23 cellular contexts compared by ENCODE assay signal in genomic region chr7:23293500-23294073, GRCh38. TPM values are rescaled to one million over a fixed set of nuclear protein-coding genes. Genes with fewer than 3 reads are reported as not detected.
DNase-seq lines count a peak whose midpoint lies in the region; ATAC-seq, FAIRE-seq and TF ChIP-seq lines count a peak whose summit lies in the region.
"Had no signal": no experiment of that assay in that cellular context is flagged by ENCODE, and none has a peak within 500 bp of the region (broad histone marks: within the 10 kb centered on the region; RNA-seq: fewer than 3 reads in every experiment).

No MANE protein-coding gene starts in this region.

- DNase-seq in HuH-7 (ENCODE audit: low spot score) (peak; percentile 56), Panc1 (ENCODE audit: low read depth, low spot score) (no peak), keratinocyte (ENCODE audit: low read depth, low spot score) (no peak), progenitor cell of endocrine pancreas (ENCODE audit: low spot score, unreplicated experiment) (no peak), SJCRH30 (no peak)
- no peak for DNase-seq in naive thymus-derived CD8-positive, alpha-beta T cell
- DNase-seq: C1 segment of cervical spinal cord; CD8-positive, alpha-beta T cell; DMS53; GDM1; MV-4-11; NCI-H1105 treated with DMSO at 0.1 percent for 48 hours; NCI-H2171; NCI-H345; NCI-H526; RPMI8226; SHP77 treated with DMSO at 0.1 percent for 48 hours; SK-N-SH had no signal

- ATAC-seq in Panc1 (peak; percentile 52; the same call in 1 of the 2 replicates), GM21360 (IDR thresholded peaks at IDR 0.05; ENCODE audit: unreplicated experiment) (no peak)
- no peak for ATAC-seq in naive thymus-derived CD8-positive, alpha-beta T cell
- ATAC-seq in activated CD4-positive, CD25-positive, alpha-beta regulatory T cell treated with anti-CD3 and anti-CD28 coated beads, Interleukin-2, amount 50 U/mL, for 24 hours = no peak
- ATAC-seq: CD8-positive, alpha-beta T cell had no signal

- POLR2A ChIA-PET in Panc1 (lab: Charles Lee) = no interaction called here
- POLR2A ChIA-PET in naive thymus-derived CD8-positive, alpha-beta T cell (lab: Charles Lee) = no interaction called here

- no peak overlapping the region for H3K9ac ChIP-seq in keratinocyte (ENCODE audit: control insufficient read depth, extremely low read depth, insufficient read depth, low read length)
- H3K9ac ChIP-seq: KMS-11, SK-N-SH had no signal

- H3K36me3 ChIP-seq in Panc1 (ENCODE audit: control insufficient read depth, insufficient read depth, low read length) (no peaks in the 10 kb centered on the region), keratinocyte (ENCODE audit: control insufficient read depth in 2 of 2, extremely low read depth in 1 of 2, insufficient read depth in 2 of 2, low read length in 2 of 2) (no peaks in the 10 kb centered on the region), SJCRH30 (no peaks in the 10 kb centered on the region)

- H3K4me1 Mint-ChIP-seq in progenitor cell of endocrine pancreas (ENCODE audit: low read depth) = peaks cover 9% of the 10 kb centered on the region
- peaks cover under 1 to 19% (median 4%) of the 10 kb centered on the region in 4 donors for H3K4me1 Mint-ChIP-seq in naive thymus-derived CD8-positive, alpha-beta T cell

- peaks cover 4% of the 10 kb centered on the region for H3K9me3 Mint-ChIP-seq in progenitor cell of endocrine pancreas (ENCODE audit: low read depth)
- H3K9me3 Mint-ChIP-seq in naive thymus-derived CD8-positive, alpha-beta T cell = peaks cover 0 to 3% (median 0%) of the 10 kb centered on the region in 9 donors
- H3K9me3 Mint-ChIP-seq: CD8-positive, alpha-beta T cell had no signal

- dilution Hi-C loops in keratinocyte (cut with MboI; ENCODE audit: extremely low pct_ligation_motif_present, low sequenced_read_pairs) = no loop called here

- peak overlapping the region; percentile 24; the same call in 1 of the 2 replicates for H3K27ac ChIP-seq in Panc1 (ENCODE audit: low read length)
- no peak overlapping the region for H3K27ac ChIP-seq in keratinocyte (ENCODE audit: control insufficient read depth, insufficient read depth, low read length)
- H3K27ac ChIP-seq in SJCRH30 = no peak overlapping the region
- H3K27ac ChIP-seq: KMS-11 had no signal

- H3K4me3 Mint-ChIP-seq in progenitor cell of endocrine pancreas (ENCODE audit: low read depth) = no peak overlapping the region
- H3K4me3 Mint-ChIP-seq in naive thymus-derived CD8-positive, alpha-beta T cell = peak overlapping the region in 1 of 10 donors; percentile 20
- H3K4me3 Mint-ChIP-seq: CD8-positive, alpha-beta T cell had no signal

- no peaks in the 10 kb centered on the region for H3K9me3 ChIP-seq in Panc1 (ENCODE audit: control insufficient read depth, insufficient read depth, low read depth, low read length)
- no peaks in the 10 kb centered on the region for H3K9me3 ChIP-seq in keratinocyte (ENCODE audit: control insufficient read depth, low read depth, low read length)
- H3K9me3 ChIP-seq in SJCRH30 (replicated peaks) = no peaks in the 10 kb centered on the region
- H3K9me3 ChIP-seq: SK-N-SH had no signal

- TF ChIP-seq CTCF in Panc1 (IDR thresholded peaks at IDR 0.05) (no peak), keratinocyte (optimal IDR thresholded peaks at IDR 0.05 in 1 of 3, IDR thresholded peaks at IDR 0.05 in 1 of 3, conservative IDR thresholded peaks at IDR 0.05 in 1 of 3; ENCODE audit: extremely low read depth in 1 of 3, insufficient read depth in 2 of 3, low read length in 3 of 3) (no peak), progenitor cell of endocrine pancreas (IDR thresholded peaks at IDR 0.05; ENCODE audit: unreplicated experiment) (no peak)

- H3K9me1 ChIP-seq in keratinocyte (ENCODE audit: control insufficient read depth, extremely low read depth, insufficient read depth, low read length) = no peaks in the 10 kb centered on the region

- H3K4me1 ChIP-seq in Panc1 (ENCODE audit: control insufficient read depth, insufficient read depth, low read length) (peaks cover 13% of the 10 kb centered on the region), keratinocyte (ENCODE audit: control insufficient read depth, extremely low read depth, insufficient read depth, low read length) (peaks cover 12% of the 10 kb centered on the region), SJCRH30 (peaks cover 7% of the 10 kb centered on the region)

- no peaks in the 10 kb centered on the region for H3K79me2 ChIP-seq in keratinocyte (ENCODE audit: control insufficient read depth, insufficient read depth, low read length)

- H4K20me1 ChIP-seq in keratinocyte (ENCODE audit: control insufficient read depth, extremely low read depth, insufficient read depth, low read length) = no peaks in the 10 kb centered on the region

- H2AFZ ChIP-seq in keratinocyte (ENCODE audit: control insufficient read depth, low read length) = peak overlapping the region; percentile 15

- H3K27me3 Mint-ChIP-seq in progenitor cell of endocrine pancreas = peaks cover 8% of the 10 kb centered on the region
- peaks cover 0 to 5% (median 0%) of the 10 kb centered on the region in 5 donors for H3K27me3 Mint-ChIP-seq in naive thymus-derived CD8-positive, alpha-beta T cell

- no peaks in the 10 kb centered on the region for H3K36me3 Mint-ChIP-seq in progenitor cell of endocrine pancreas (ENCODE audit: insufficient read depth)
- no peaks in the 10 kb centered on the region for H3K36me3 Mint-ChIP-seq in naive thymus-derived CD8-positive, alpha-beta T cell
- H3K36me3 Mint-ChIP-seq: CD8-positive, alpha-beta T cell had no signal

- intact Hi-C loops in Panc1 (cut with micrococcal nuclease; ENCODE audit: unreplicated experiment) = no loop called here

- H3K27ac Mint-ChIP-seq in progenitor cell of endocrine pancreas = peak overlapping the region; percentile 45
- no peak overlapping the region for H3K27ac Mint-ChIP-seq in naive thymus-derived CD8-positive, alpha-beta T cell
- H3K27ac Mint-ChIP-seq: CD8-positive, alpha-beta T cell had no signal

- no TSS peak for BruUV-seq in Panc1 (replicated peaks; lab: Mats Ljungman, UMichigan)

- H3K27me3 ChIP-seq in Panc1 (ENCODE audit: control insufficient read depth, insufficient read depth, low read length) = no peaks in the 10 kb centered on the region
- no peaks in the 10 kb centered on the region for H3K27me3 ChIP-seq in keratinocyte (ENCODE audit: control insufficient read depth, extremely low read depth, insufficient read depth, low read length)
- no peaks in the 10 kb centered on the region for H3K27me3 ChIP-seq in SJCRH30

- no peak overlapping the region for H3K4me3 ChIP-seq in Panc1 (ENCODE audit: low read depth in 2 of 2, low read length in 2 of 2)
- no peak overlapping the region for H3K4me3 ChIP-seq in keratinocyte (ENCODE audit: control insufficient read depth in 2 of 3, extremely low read depth in 1 of 3, insufficient read depth in 2 of 3, low read depth in 1 of 3, low read length in 3 of 3)
- H3K4me3 ChIP-seq in SJCRH30 = no peak overlapping the region

- no peak for FAIRE-seq in keratinocyte (lab: Jason Lieb, UNC)
- FAIRE-seq: GM19239, H54 had no signal

- in situ Hi-C loops in Panc1 (cut with HindIII; ENCODE audit: low pct_unique_long_range_greater_than_20kb, low sequenced_read_pairs) = no loop called here

- CTCF ChIA-PET in Panc1 (lab: Charles Lee) = interaction anchor here (0.6 to 1.5 kb wide), 3 partner anchors 17 to 113 kb away, joined by 3 to 4 read pairs (median 4); no protein-coding TSS in a partner anchor

- H3K4me2 ChIP-seq in keratinocyte (ENCODE audit: control insufficient read depth, extremely low read depth, insufficient read depth, low read depth, low read length) = no peak overlapping the region
- H3K4me2 ChIP-seq: KMS-11, SK-N-SH had no signal

RNA-seq across cellular contexts. Expression of gene MALSU1, which starts 5.6 kb away (rescaled TPM):
- total RNA-seq in Panc1 (2021; ENCODE audit: unreplicated experiment) (111 TPM), progenitor cell of endocrine pancreas (47.2 and 50.4 TPM in 2 replicates)
- 100 TPM for polyA plus RNA-seq in Panc1 (2012; ENCODE audit: insufficient read length)
- polyA plus RNA-seq in keratinocyte = 34.2 to 67.8 TPM (median 43.1 TPM) in 3 replicates
- 26.3 TPM for polyA plus RNA-seq in keratinocyte (2011; ENCODE audit: low read depth)
- polyA plus RNA-seq in keratinocyte (2011; cell fraction: cytosol; rRNA removed) = 40.4 and 41.4 TPM in 2 replicates
- 22.0 and 31.2 TPM in 2 replicates for polyA plus RNA-seq in keratinocyte (2011; cell fraction: nucleus; rRNA removed)
- 54.0 and 55.1 TPM in 2 replicates for polyA plus RNA-seq in keratinocyte (2012; ENCODE audit: low replicate concordance)
- polyA minus RNA-seq in keratinocyte = 3.6 to 43.6 TPM (median 23.8 TPM) in 3 replicates
- polyA minus RNA-seq in keratinocyte (2011; cell fraction: cytosol; rRNA and poly(A)+ RNA removed) = 39.5 TPM
- polyA minus RNA-seq in keratinocyte (2011; cell fraction: nucleus; rRNA and poly(A)+ RNA removed) = 4.5 and 8.5 TPM in 2 replicates
- 10 to 100 TPM; 46.5 to 52.5 TPM for total RNA-seq in naive thymus-derived CD8-positive, alpha-beta T cell
- polyA plus RNA-seq in naive thymus-derived CD8-positive, alpha-beta T cell = 10 to 100 TPM; 47.6 to 71.6 (median 69.9) TPM
- total RNA-seq in SJCRH30 (2014; rRNA removed; shearing (Covaris generic)) = 86.7 and 89.2 TPM in 2 replicates

RNA-seq across cellular contexts. Expression of gene GPNMB, which starts 47.0 kb away (rescaled TPM):
- 2.1 TPM for total RNA-seq in Panc1 (2021; ENCODE audit: unreplicated experiment)
- polyA plus RNA-seq in Panc1 (2012; ENCODE audit: insufficient read length) = 0.92 TPM
- 44.5 to 412 TPM (median 142 TPM) in 3 replicates for polyA plus RNA-seq in keratinocyte
- polyA plus RNA-seq in keratinocyte (2011; ENCODE audit: low read depth) = 724 TPM
- 34.1 and 60.1 TPM in 2 replicates for polyA plus RNA-seq in keratinocyte (2011; cell fraction: cytosol; rRNA removed)
- polyA plus RNA-seq in keratinocyte (2011; cell fraction: nucleus; rRNA removed) = 414 and 470 TPM in 2 replicates
- polyA plus RNA-seq in keratinocyte (2012; ENCODE audit: low replicate concordance) = 26.1 and 673 TPM in 2 replicates
- 19.2 to 197 TPM (median 64.9 TPM) in 3 replicates for polyA minus RNA-seq in keratinocyte
- 29.7 TPM for polyA minus RNA-seq in keratinocyte (2011; cell fraction: cytosol; rRNA and poly(A)+ RNA removed)
- polyA minus RNA-seq in keratinocyte (2011; cell fraction: nucleus; rRNA and poly(A)+ RNA removed) = 180 and 280 TPM in 2 replicates
- 0.98 and 1.4 TPM in 2 replicates for total RNA-seq in progenitor cell of endocrine pancreas
- 1 to 10 TPM; 5.9 to 6.3 TPM for total RNA-seq in naive thymus-derived CD8-positive, alpha-beta T cell
- polyA plus RNA-seq in naive thymus-derived CD8-positive, alpha-beta T cell = not detected
- 0.85 and 1.3 TPM in 2 replicates for total RNA-seq in SJCRH30 (2014; rRNA removed; shearing (Covaris generic))
- total RNA-seq: CD8-positive, alpha-beta T cell had no signal
